ENCODE assay signal across 10 cellular contexts in genomic region chr5:150153483-150153882, GRCh38. TPM values are rescaled to one million over a fixed set of nuclear protein-coding genes. Genes with fewer than 3 reads are reported as not detected.
DNase-seq lines count a peak whose midpoint lies in the region; ATAC-seq and TF ChIP-seq lines count a peak whose summit lies in the region.
"Had no signal": no experiment of that assay in that cellular context is flagged by ENCODE, and none has a peak within 500 bp of the region (broad histone marks: within the 10 kb centered on the region; RNA-seq: fewer than 3 reads in every experiment).

No MANE protein-coding gene starts in this region.

- no peak for TF ChIP-seq CTCF in GM23338 (conservative IDR thresholded peaks at IDR 0.05; ENCODE audit: low read depth in 2 of 2)

- ATAC-seq in GM23338 (no peak), esophagus mucosa (no peak)

- H4K20me1 ChIP-seq in GM23338 (replicated peaks; ENCODE audit: insufficient read depth), result no peaks in the 10 kb centered on the region

- peak overlapping the region; percentile 42; the same call in 1 of the 2 replicates for H3K4me2 ChIP-seq in GM23338

- H3K9me2 ChIP-seq in GM23338 (ENCODE audit: insufficient read depth), result no peaks in the 10 kb centered on the region

- H3K4me1 ChIP-seq in GM23338 (ENCODE audit: insufficient read depth) (peaks cover 25% of the 10 kb centered on the region), mesodermal cell (ENCODE audit: control insufficient read depth, insufficient read depth, low read length, poor library complexity, severe bottlenecking) (peaks cover 62% of the 10 kb centered on the region), subcutaneous abdominal adipose tissue (ENCODE audit: control insufficient read depth in 5 of 5, insufficient read depth in 5 of 5, low read length in 5 of 5) (peaks cover 11 to 81% (median 66%) of the 10 kb centered on the region in 5 donors)

- peaks cover 28% of the 10 kb centered on the region for H3K4me1 Mint-ChIP-seq in GM23338

- H3K27ac ChIP-seq in GM23338 (ENCODE audit: low read depth) (no peak overlapping the region; the same call in 1 of the 2 replicates), caudate nucleus (ENCODE audit: low read depth, low read length) (peak overlapping the region; percentile 70), mesodermal cell (ENCODE audit: low read depth, low read length, severe bottlenecking) (no peak overlapping the region), subcutaneous abdominal adipose tissue (ENCODE audit: low read depth, low read length) (peak overlapping the region; percentile 70)

- DNase-seq in GM23338 (ENCODE audit: low spot score), result no peak
- DNase-seq in caudate nucleus (lab: John Stamatoyannopoulos, UW), result no peak
- no peak for DNase-seq in CD1c-positive myeloid dendritic cell (ENCODE audit: extremely low spot score)
- no peak for DNase-seq in middle frontal gyrus (ENCODE audit: extremely low spot score, low spot score)
- no peak for DNase-seq in NAMALWA (ENCODE audit: low spot score)
- DNase-seq: NCI-H1930 had no signal

- no peaks in the 10 kb centered on the region for H3K36me3 Mint-ChIP-seq in GM23338 (ENCODE audit: low read depth)

- no peaks in the 10 kb centered on the region for H3K79me2 ChIP-seq in GM23338 (replicated peaks; ENCODE audit: insufficient read depth)

- H2AFZ ChIP-seq in GM23338, result no peak overlapping the region

- H3K9ac ChIP-seq in subcutaneous abdominal adipose tissue (ENCODE audit: low read length in 5 of 5), result peak overlapping the region in 3 of 5 donors; percentile 29 to 48 (median 38)

- H3K36me3 ChIP-seq in GM23338 (ENCODE audit: insufficient read depth) (no peaks in the 10 kb centered on the region), mesodermal cell (ENCODE audit: control insufficient read depth, insufficient read depth, low read length) (peaks cover 24% of the 10 kb centered on the region), subcutaneous abdominal adipose tissue (ENCODE audit: control insufficient read depth in 5 of 5, insufficient read depth in 5 of 5, low read length in 5 of 5) (peaks cover 0 to 7% (median 3%) of the 10 kb centered on the region in 5 donors)

- WGBS in mesodermal cell (ENCODE audit: insufficient coverage in 2 of 2), 2 experiments, result 49 to 75% methylated on average over 1 to 2 of the region's 2 CpGs

- H3K4me3 ChIP-seq in GM23338 (no peak overlapping the region), mesodermal cell (ENCODE audit: extremely low read depth, insufficient read depth, low read length, poor library complexity, severe bottlenecking) (peak overlapping the region; percentile 54), subcutaneous abdominal adipose tissue (ENCODE audit: low read depth in 1 of 5, low read length in 5 of 5) (peak overlapping the region; percentile 14 to 72 (median 62))

- no peaks in the 10 kb centered on the region for H3K27me3 ChIP-seq in GM23338 (ENCODE audit: insufficient read depth)
- H3K27me3 ChIP-seq in subcutaneous abdominal adipose tissue (ENCODE audit: control insufficient read depth in 5 of 5, insufficient read depth in 4 of 5, low read length in 5 of 5), result peaks cover 0 to 32% (median 7%) of the 10 kb centered on the region in 5 donors

- H3K9me3 Mint-ChIP-seq in GM23338, result no peaks in the 10 kb centered on the region

- peaks cover 14% of the 10 kb centered on the region for H3K27me3 Mint-ChIP-seq in GM23338 (ENCODE audit: insufficient read depth, low read depth, poor library complexity)

- no peak overlapping the region for H3K4me3 Mint-ChIP-seq in GM23338

- no peak overlapping the region for H3K27ac Mint-ChIP-seq in GM23338

- H3F3A ChIP-seq in GM23338 (replicated peaks; ENCODE audit: low read depth), result no peaks in the 10 kb centered on the region

- H3K9me3 ChIP-seq in mesodermal cell (ENCODE audit: control insufficient read depth, low read length), result no peaks in the 10 kb centered on the region
- no peaks in the 10 kb centered on the region for H3K9me3 ChIP-seq in subcutaneous abdominal adipose tissue (ENCODE audit: control insufficient read depth in 5 of 5, low read length in 5 of 5)

TF ChIP-seq in GM23338, 12 proteins besides CTCF, POLR2A, EP300 and RAD21:
- TF ChIP-seq EZH2 (IDR thresholded peaks at IDR 0.05; ENCODE audit: low read depth, unreplicated experiment) (no peak), JUNB (IDR thresholded peaks at IDR 0.05; ENCODE audit: unreplicated experiment) (no peak)

RNA-seq across cellular contexts. Expression of gene PDGFRB, which starts 2.2 kb away (rescaled TPM):
- 7.1 and 11.3 TPM in 2 replicates for total RNA-seq in GM23338 (2014; rRNA removed; shearing (Covaris generic))
- polyA plus RNA-seq in GM23338 (2016; fragmentation: Nextera tagmentation; extraction: Ambion mirVana), result 4.1 and 4.5 TPM in 2 replicates
- polyA plus RNA-seq in mesodermal cell (2013, experiment 1 of 2), result 95.2 TPM
- polyA plus RNA-seq in mesodermal cell (2013, experiment 2 of 2), result 84.5 TPM
- total RNA-seq in esophagus mucosa, result 11.5 TPM

RNA-seq across cellular contexts. Expression of gene CDX1, which starts 13.1 kb away (rescaled TPM):
- total RNA-seq in GM23338 (2014; rRNA removed; shearing (Covaris generic)), result not detected in 2 replicates
- not detected in 2 replicates for polyA plus RNA-seq in GM23338 (2016; fragmentation: Nextera tagmentation; extraction: Ambion mirVana)
- polyA plus RNA-seq in mesodermal cell (2013, experiment 1 of 2), result 0.26 TPM
- polyA plus RNA-seq in mesodermal cell (2013, experiment 2 of 2), result 0.46 TPM
- total RNA-seq in esophagus mucosa, result not detected

RNA-seq across cellular contexts. Expression of gene SLC6A7, which starts 36.4 kb away (rescaled TPM):
- total RNA-seq in GM23338 (2014; rRNA removed; shearing (Covaris generic)), result not detected in 2 replicates
- not detected in 2 replicates for polyA plus RNA-seq in GM23338 (2016; fragmentation: Nextera tagmentation; extraction: Ambion mirVana)
- polyA plus RNA-seq in mesodermal cell (2013, experiment 1 of 2), result not detected
- not detected for polyA plus RNA-seq in mesodermal cell (2013, experiment 2 of 2)
- total RNA-seq in esophagus mucosa, result not detected
- polyA plus RNA-seq: adipose tissue had no signal

Comparison
In these comparisons a context has a peak if more than half of its experiments do, and no peak if none do; other contexts are left out.
1. H3K27ac ChIP-seq: peak in caudate nucleus (single experiment) and subcutaneous abdominal adipose tissue (single experiment); none in GM23338 (single experiment) and mesodermal cell (single experiment).